In the genomic region with DNA sequence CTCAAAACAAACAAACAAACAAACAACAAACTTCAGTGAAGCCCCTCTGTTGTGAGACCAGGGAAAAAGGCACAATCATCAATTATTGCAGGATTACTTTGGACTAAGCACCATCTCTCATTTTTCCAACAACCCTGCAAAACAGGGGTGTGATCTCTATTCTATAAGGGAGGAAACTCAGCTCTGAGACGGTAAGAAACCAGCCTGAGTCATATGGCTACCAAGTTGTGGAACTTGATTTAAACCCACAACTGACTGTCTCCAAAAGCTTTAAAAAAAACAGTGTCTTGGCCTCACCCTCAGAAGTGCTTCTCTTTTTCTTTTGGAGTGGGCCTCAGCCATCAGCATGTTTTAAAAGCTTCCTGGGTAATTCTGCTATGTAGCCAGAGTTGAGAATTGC, we compare ENCODE assay signal across 8 cellular contexts. TPM values are rescaled to one million over a fixed set of nuclear protein-coding genes. Genes with fewer than 3 reads are reported as not detected.
DNase-seq lines count a peak whose midpoint lies in the region; ATAC-seq lines count a peak whose summit lies in the region.

No MANE protein-coding gene starts in this region.

- H3K4me1 Mint-ChIP-seq in activated T-cell treated with anti-CD3 and anti-CD28 coated beads, Interleukin-2, amount 50 U/mL, for 24 hours (ENCODE audit: low read depth), result peaks cover 65% of the 10 kb centered on the region
- H3K4me1 Mint-ChIP-seq in activated naive CD8-positive, alpha-beta T cell (ENCODE audit: low read depth), result peaks cover 58% of the 10 kb centered on the region

- ATAC-seq in HG03108 (IDR thresholded peaks at IDR 0.05; ENCODE audit: unreplicated experiment), result peak; percentile 90
- peak; percentile 69 for ATAC-seq in sciatic nerve

- peaks cover 15% of the 10 kb centered on the region for H3K9me3 Mint-ChIP-seq in activated T-cell treated with anti-CD3 and anti-CD28 coated beads, Interleukin-2, amount 50 U/mL, for 24 hours
- H3K9me3 Mint-ChIP-seq in activated naive CD8-positive, alpha-beta T cell (ENCODE audit: low read depth), result peaks cover 3% of the 10 kb centered on the region

- peaks cover 72% of the 10 kb centered on the region for H3K36me3 Mint-ChIP-seq in activated T-cell treated with anti-CD3 and anti-CD28 coated beads, Interleukin-2, amount 50 U/mL, for 24 hours (ENCODE audit: low read depth)
- peaks cover 38% of the 10 kb centered on the region for H3K36me3 Mint-ChIP-seq in activated naive CD8-positive, alpha-beta T cell

- intact Hi-C loops in sciatic nerve (cut with DNase I), result no loop called here

- peak overlapping the region; percentile 60 for H3K27ac Mint-ChIP-seq in activated T-cell treated with anti-CD3 and anti-CD28 coated beads, Interleukin-2, amount 50 U/mL, for 24 hours
- peak overlapping the region; percentile 0 for H3K27ac Mint-ChIP-seq in activated naive CD8-positive, alpha-beta T cell

- no peak for DNase-seq in activated T-cell treated with anti-CD3 and anti-CD28 coated beads, Interleukin-2, amount 50 U/mL, for 24 hours
- DNase-seq in activated T-cell treated with anti-CD3 and anti-CD28 coated beads for 4 hours, result no peak
- DNase-seq in sciatic nerve (ENCODE audit: low spot score), result no peak
- DNase-seq in effector CD4-positive, alpha-beta T cell, result no peak
- no peak for DNase-seq in mucosa of gallbladder (ENCODE audit: low spot score)
- no peak for DNase-seq in NCI-H510A treated with DMSO at 0.1 percent for 48 hours (lab: John Stamatoyannopoulos, UW)

- H3K4me3 Mint-ChIP-seq in activated T-cell treated with anti-CD3 and anti-CD28 coated beads, Interleukin-2, amount 50 U/mL, for 24 hours, result no peak overlapping the region
- H3K4me3 Mint-ChIP-seq in activated naive CD8-positive, alpha-beta T cell, result no peak overlapping the region

- H3K27me3 Mint-ChIP-seq in activated T-cell treated with anti-CD3 and anti-CD28 coated beads, Interleukin-2, amount 50 U/mL, for 24 hours, result no peaks in the 10 kb centered on the region
- no peaks in the 10 kb centered on the region for H3K27me3 Mint-ChIP-seq in activated naive CD8-positive, alpha-beta T cell

RNA-seq across cellular contexts. Expression of a gene that starts 49.8 kb away (rescaled TPM):
- total RNA-seq in sciatic nerve (22.1 TPM), mucosa of gallbladder (33.7 TPM)
